ENCODE assay signal across 8 cellular contexts in the genomic region with DNA sequence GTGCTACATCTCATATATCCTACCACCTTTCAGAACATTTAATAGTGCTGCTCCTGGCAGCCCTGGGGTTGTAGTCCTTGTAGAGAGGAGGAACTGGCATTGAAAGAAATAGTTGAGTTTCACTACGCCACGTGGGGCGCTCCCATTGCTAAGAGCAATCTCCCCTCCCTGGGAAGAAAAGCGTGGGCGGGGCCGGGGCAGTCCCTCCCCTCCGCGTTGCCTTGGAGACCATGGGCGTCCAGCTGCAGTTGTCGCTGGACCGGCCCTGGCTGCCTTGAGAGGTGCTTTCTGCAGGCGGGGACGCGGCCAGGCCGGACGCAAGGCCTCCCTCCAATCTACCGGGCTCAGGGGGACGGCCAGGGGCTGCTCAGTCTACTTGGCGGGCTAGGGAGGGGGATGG. TPM values are rescaled to one million over a fixed set of nuclear protein-coding genes. Genes with fewer than 3 reads are reported as not detected.
DNase-seq lines count a peak whose midpoint lies in the region; ATAC-seq, FAIRE-seq and TF ChIP-seq lines count a peak whose summit lies in the region.

No MANE protein-coding gene starts in this region.

- TF ChIP-seq POLR2A in H54 (IDR thresholded peaks at IDR 0.05; ENCODE audit: low read depth, low read length): no peak

- ATAC-seq in GM18909 (IDR thresholded peaks at IDR 0.05; ENCODE audit: poor library complexity, unreplicated experiment) (no peak), HG03097 (IDR thresholded peaks at IDR 0.05; ENCODE audit: low FRiP score, unreplicated experiment) (no peak)

- H3K36me3 ChIP-seq in bronchial epithelial cell (ENCODE audit: control insufficient read depth, insufficient read depth, low read length): no peaks in the 10 kb centered on the region

- H3K4me3 ChIP-seq in bronchial epithelial cell (ENCODE audit: low read depth, low read length): no peak overlapping the region

- H3K27me3 ChIP-seq in bronchial epithelial cell (ENCODE audit: control insufficient read depth, insufficient read depth, low read length): peaks cover 6% of the 10 kb centered on the region

- no peak for TF ChIP-seq CTCF in bronchial epithelial cell (IDR thresholded peaks at IDR 0.05; ENCODE audit: insufficient read depth, low read length, severe bottlenecking)

- DNase-seq in H54 (ENCODE audit: insufficient read length, low spot score) (peak; percentile 80), bronchial epithelial cell (ENCODE audit: low read depth) (peak; percentile 21), islet precursor cell (peak; percentile 93), NCI-H2081 treated with DMSO at 0.1 percent for 48 hours (lab: John Stamatoyannopoulos, UW) (no peak), SIG-M5 treated with dmso at 0.1 percent for 504 hours (lab: John Stamatoyannopoulos, UW; ENCODE audit: unreplicated experiment) (no peak)
- peak; percentile 1 to 7 for DNase-seq in stimulated activated CD4-positive, alpha-beta T cell treated with anti-CD3 and anti-CD28 coated beads, Interleukin-2, amount 100 ng/mL, for 48 hours

- FAIRE-seq in H54 (lab: Jason Lieb, UNC) (peak; percentile 70), bronchial epithelial cell (lab: Jason Lieb, UNC) (no peak)

RNA-seq across cellular contexts. Expression of a gene that starts 0.4 kb away (rescaled TPM):
- under 0.01 and 0.13 TPM in 2 replicates for total RNA-seq in bronchial epithelial cell

Comparison
In these comparisons a context has a peak if more than half of its experiments do, and no peak if none do; other contexts are left out.
1. DNase-seq: peak in H54 (single experiment), bronchial epithelial cell (single experiment), islet precursor cell (single experiment) and stimulated activated CD4-positive, alpha-beta T cell treated with anti-CD3 and anti-CD28 coated beads, Interleukin-2, amount 100 ng/mL, for 48 hours (2 of 2); none in NCI-H2081 treated with DMSO at 0.1 percent for 48 hours (single experiment) and SIG-M5 treated with dmso at 0.1 percent for 504 hours (single experiment).